ENCODE assay signal across 27 cellular contexts in the genomic region with DNA sequence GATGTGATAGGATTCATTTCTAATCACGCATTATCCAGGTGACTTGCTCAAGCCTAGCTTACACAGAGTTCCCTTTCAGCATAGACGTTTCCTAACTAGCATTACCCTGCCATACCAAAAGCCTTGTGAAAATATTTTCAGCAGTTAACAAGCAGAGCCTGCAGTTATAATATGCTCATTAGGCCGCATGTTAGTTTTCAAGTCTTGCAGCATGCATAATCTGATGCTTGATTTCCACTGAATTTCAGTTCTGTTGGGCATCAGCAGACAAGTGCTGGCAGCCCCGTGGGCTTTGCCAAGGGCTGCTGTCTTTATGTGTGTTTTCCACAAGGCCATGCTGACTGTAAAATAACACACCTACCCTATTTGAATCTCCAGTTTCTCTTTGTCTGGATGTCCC.
"Had no signal": no experiment of that assay in that cellular context is flagged by ENCODE, and none has a peak within 500 bp of the region (broad histone marks: within the 10 kb centered on the region; RNA-seq: fewer than 3 reads in every experiment).

No MANE protein-coding gene starts in this region.

- H3K4me1 ChIP-seq: pancreas, psoas muscle, right lobe of liver, stomach, thyroid gland, upper lobe of right lung, uterus had no signal

- H3K4me1 Mint-ChIP-seq: naive thymus-derived CD4-positive, alpha-beta T cell; natural killer cell; nephron; stimulated activated effector memory CD8-positive, alpha-beta T cell treated with anti-CD3 and anti-CD28 coated beads, Interleukin-12 subunit alpha, Interleukin-12 subunit beta, amount 100 ng/mL, for 72 hours; stimulated activated naive B cell treated with anti-CD40 and anti-IgM and Interleukin-4, amounts not matched to agents 10 μg/mL and 1 μg/mL and 100 μg/mL, for 72 hours had no signal

- H3K27ac Mint-ChIP-seq: naive thymus-derived CD4-positive, alpha-beta T cell; natural killer cell; nephron; progenitor cell of endocrine pancreas; stimulated activated effector memory CD8-positive, alpha-beta T cell treated with anti-CD3 and anti-CD28 coated beads, Interleukin-12 subunit alpha, Interleukin-12 subunit beta, amount 100 ng/mL, for 72 hours; stimulated activated naive B cell treated with anti-CD40 and anti-IgM and Interleukin-4, amounts not matched to agents 10 μg/mL and 1 μg/mL and 100 μg/mL, for 72 hours; stimulated activated naive CD8-positive, alpha-beta T cell treated with anti-CD3 and anti-CD28 coated beads, Interleukin-15, Interleukin-2, amounts not matched to agents 100 ng/mL and 50 ng/mL, for 24 hours; type B pancreatic cell had no signal

- DNase-seq: naive thymus-derived CD4-positive, alpha-beta T cell; natural killer cell; nucleus accumbens; pancreas; psoas muscle; right cardiac atrium; right lobe of liver; sigmoid colon; small intestine; stimulated activated CD4-positive, alpha-beta T cell treated with anti-CD3 and anti-CD28 coated beads, Interleukin-15, amount 100 ng/mL, for 24 hours; stimulated activated CD4-positive, alpha-beta T cell treated with anti-CD3 and anti-CD28 coated beads, Interleukin-2, amount 100 ng/mL, for 24 hours; stimulated activated CD4-positive, alpha-beta T cell treated with anti-CD3 and anti-CD28 coated beads, Interleukin-2, amount 100 ng/mL, for 48 hours; stimulated activated CD4-positive, alpha-beta T cell treated with anti-CD3 and anti-CD28 coated beads, Interleukin-4, amount 100 ng/mL, for 24 hours; stimulated activated naive B cell treated with anti-CD40 and anti-IgM and Interleukin-4, amounts not matched to agents 10 μg/mL and 1 μg/mL and 100 μg/mL, for 72 hours; stimulated activated naive CD4-positive, alpha-beta T cell treated with Interleukin-2 at 50 U/mL for 16 hours; stomach; thyroid gland; upper lobe of right lung; uterus had no signal

- H3K27me3 ChIP-seq: neutrophil, pancreas, right lobe of liver, sigmoid colon, stomach, thyroid gland, tibial nerve, upper lobe of right lung, uterus had no signal

- H3K27me3 Mint-ChIP-seq: progenitor cell of endocrine pancreas; stimulated activated naive B cell treated with anti-CD40 and anti-IgM and Interleukin-4, amounts not matched to agents 10 μg/mL and 1 μg/mL and 100 μg/mL, for 72 hours; stimulated activated naive CD8-positive, alpha-beta T cell treated with anti-CD3 and anti-CD28 coated beads, Interleukin-15, Interleukin-2, amounts not matched to agents 100 ng/mL and 50 ng/mL, for 24 hours; type B pancreatic cell had no signal

- H3K27ac ChIP-seq: neutrophil, pancreas, psoas muscle, right lobe of liver, stomach, thoracic aorta, thyroid gland, tibial nerve, upper lobe of right lung, uterus had no signal

- H3K4me3 ChIP-seq: pancreas, psoas muscle, right lobe of liver, sigmoid colon, stomach, thoracic aorta, thyroid gland, tibial nerve, upper lobe of right lung, uterus had no signal

- H3K9me3 ChIP-seq: neutrophil, pancreas, psoas muscle, right lobe of liver, sigmoid colon, stomach, thoracic aorta, thyroid gland, tibial nerve, upper lobe of right lung, uterus had no signal

- H3K36me3 ChIP-seq: neutrophil, pancreas, right lobe of liver, sigmoid colon, stomach, thoracic aorta, thyroid gland, tibial nerve, upper lobe of right lung, uterus had no signal

- FAIRE-seq: pancreas, small intestine had no signal

- ATAC-seq: naive thymus-derived CD4-positive, alpha-beta T cell; natural killer cell; pancreas; psoas muscle; right cardiac atrium; right lobe of liver; stimulated activated effector memory CD8-positive, alpha-beta T cell treated with anti-CD3 and anti-CD28 coated beads, Interleukin-12 subunit alpha, Interleukin-12 subunit beta, amount 100 ng/mL, for 72 hours; stimulated activated naive B cell treated with anti-CD40 and anti-IgM and Interleukin-4, amounts not matched to agents 10 μg/mL and 1 μg/mL and 100 μg/mL, for 72 hours; upper lobe of right lung had no signal

- H3K36me3 Mint-ChIP-seq: naive thymus-derived CD4-positive, alpha-beta T cell; natural killer cell; stimulated activated effector memory CD8-positive, alpha-beta T cell treated with anti-CD3 and anti-CD28 coated beads, Interleukin-12 subunit alpha, Interleukin-12 subunit beta, amount 100 ng/mL, for 72 hours; stimulated activated naive B cell treated with anti-CD40 and anti-IgM and Interleukin-4, amounts not matched to agents 10 μg/mL and 1 μg/mL and 100 μg/mL, for 72 hours had no signal

- H3K4me3 Mint-ChIP-seq: naive thymus-derived CD4-positive, alpha-beta T cell; natural killer cell; nephron; stimulated activated effector memory CD8-positive, alpha-beta T cell treated with anti-CD3 and anti-CD28 coated beads, Interleukin-12 subunit alpha, Interleukin-12 subunit beta, amount 100 ng/mL, for 72 hours; stimulated activated naive B cell treated with anti-CD40 and anti-IgM and Interleukin-4, amounts not matched to agents 10 μg/mL and 1 μg/mL and 100 μg/mL, for 72 hours; stimulated activated naive CD8-positive, alpha-beta T cell treated with anti-CD3 and anti-CD28 coated beads, Interleukin-15, Interleukin-2, amounts not matched to agents 100 ng/mL and 50 ng/mL, for 24 hours; type B pancreatic cell had no signal

- H3K9me3 Mint-ChIP-seq: nephron had no signal
